8 cellular contexts compared by ENCODE assay signal in genomic region chr16:72664480-72665408, GRCh38.
DNase-seq lines count a peak whose midpoint lies in the region; ATAC-seq, FAIRE-seq and TF ChIP-seq lines count a peak whose summit lies in the region.

No MANE protein-coding gene starts in this region.

- intact Hi-C loops in left ventricle myocardium superior (cut with micrococcal nuclease) (no loop called here), prostate gland (cut with DNase I) (loop anchor here (10.0 kb wide), 1 partner anchor 130 kb away; no protein-coding TSS in a partner anchor)

- WGBS in prostate gland: under 1% methylated on average over 61 of the region's 61 CpGs

- no peaks in the 10 kb centered on the region for H3K27me3 ChIP-seq in prostate gland (replicated peaks; ENCODE audit: insufficient read depth)

- no peaks in the 10 kb centered on the region for H3K36me3 ChIP-seq in prostate gland

- peak; percentile 69 for TF ChIP-seq POLR2A in GM15510 (IDR thresholded peaks at IDR 0.05; ENCODE audit: borderline replicate concordance, extremely low read depth, insufficient read length)
- TF ChIP-seq POLR2A in prostate gland (IDR thresholded peaks at IDR 0.05): peak; percentile 41

- no peaks in the 10 kb centered on the region for H3K9me3 ChIP-seq in prostate gland

- peak overlapping the region; percentile 63 to 69 for H3K4me3 ChIP-seq in prostate gland

- DNase-seq in NCI-H146 treated with DMSO at 0.1 percent for 48 hours (lab: John Stamatoyannopoulos, UW; ENCODE audit: unreplicated experiment) (peak; percentile 91), T-helper 1 cell (peak; percentile 79 to 96 (median 89)), amygdala (lab: John Stamatoyannopoulos, UW) (peak; percentile 24 to 96 (median 89)), left ventricle myocardium superior (peak; percentile 93), prostate gland (ENCODE audit: low spot score) (peak; percentile 97), urothelium cell line (ENCODE audit: low spot score) (peak; percentile 97)

- no peaks in the 10 kb centered on the region for H3K4me1 ChIP-seq in prostate gland (replicated peaks)

- H3K27ac ChIP-seq in prostate gland: peak overlapping the region; percentile 59 to 61

- no peak for FAIRE-seq in urothelium cell line (lab: Jason Lieb, UNC)

- ATAC-seq in HG02884 (IDR thresholded peaks at IDR 0.05; ENCODE audit: unreplicated experiment): peak; percentile 100
- peak; percentile 100 for ATAC-seq in left ventricle myocardium superior

- peak in 2 of 4 experiments; percentile 39 to 45 for TF ChIP-seq CTCF in prostate gland (IDR thresholded peaks at IDR 0.05)

Comparison
In these comparisons a context has a peak if more than half of its experiments do, and no peak if none do; other contexts are left out.
1. Peak in every context shown above with its lines: DNase-seq, ATAC-seq, H3K4me3 ChIP-seq and H3K27ac ChIP-seq.